1 cellular context compared by ENCODE assay signal in genomic region chr14:58301416-58301815, GRCh38.
TF ChIP-seq lines count a peak whose summit lies in the region.

No MANE protein-coding gene starts in this region.

TF ChIP-seq in HepG2, 621 proteins besides CTCF, POLR2A, EP300 and RAD21 (continued from another document):
- TF ChIP-seq NR3C1 (CRISPR knock-in tag; IDR thresholded peaks at IDR 0.05): no peak
- TF ChIP-seq HNF1B (CRISPR knock-in tag; IDR thresholded peaks at IDR 0.05): no peak
- no peak for TF ChIP-seq ARID3A (IDR thresholded peaks at IDR 0.05; ENCODE audit: low read depth, low read length)
- no peak for TF ChIP-seq KLF6 (CRISPR knock-in tag; IDR thresholded peaks at IDR 0.05)
- no peak for TF ChIP-seq NFYB (CRISPR knock-in tag; IDR thresholded peaks at IDR 0.05)
- no peak for TF ChIP-seq EHMT2 (IDR thresholded peaks at IDR 0.05; ENCODE audit: borderline replicate concordance, low read depth, low read length)
- TF ChIP-seq ZNF530 (CRISPR knock-in tag; IDR thresholded peaks at IDR 0.05; ENCODE audit: low read depth): no peak
- TF ChIP-seq ARNTL (CRISPR knock-in tag; IDR thresholded peaks at IDR 0.05): no peak
- no peak for TF ChIP-seq IRF2 (CRISPR knock-in tag; IDR thresholded peaks at IDR 0.05)
- TF ChIP-seq TRIM22 (IDR thresholded peaks at IDR 0.05): no peak
- no peak for TF ChIP-seq THAP9 (CRISPR knock-in tag; IDR thresholded peaks at IDR 0.05; ENCODE audit: borderline replicate concordance)
- no peak for TF ChIP-seq AGO1 (IDR thresholded peaks at IDR 0.05; ENCODE audit: low read depth, low read length, poor library complexity, severe bottlenecking)
- TF ChIP-seq ZNF512 (CRISPR knock-in tag; IDR thresholded peaks at IDR 0.05): no peak
- no peak for TF ChIP-seq ZNF121 (CRISPR knock-in tag; IDR thresholded peaks at IDR 0.05)
